In the genomic region with DNA sequence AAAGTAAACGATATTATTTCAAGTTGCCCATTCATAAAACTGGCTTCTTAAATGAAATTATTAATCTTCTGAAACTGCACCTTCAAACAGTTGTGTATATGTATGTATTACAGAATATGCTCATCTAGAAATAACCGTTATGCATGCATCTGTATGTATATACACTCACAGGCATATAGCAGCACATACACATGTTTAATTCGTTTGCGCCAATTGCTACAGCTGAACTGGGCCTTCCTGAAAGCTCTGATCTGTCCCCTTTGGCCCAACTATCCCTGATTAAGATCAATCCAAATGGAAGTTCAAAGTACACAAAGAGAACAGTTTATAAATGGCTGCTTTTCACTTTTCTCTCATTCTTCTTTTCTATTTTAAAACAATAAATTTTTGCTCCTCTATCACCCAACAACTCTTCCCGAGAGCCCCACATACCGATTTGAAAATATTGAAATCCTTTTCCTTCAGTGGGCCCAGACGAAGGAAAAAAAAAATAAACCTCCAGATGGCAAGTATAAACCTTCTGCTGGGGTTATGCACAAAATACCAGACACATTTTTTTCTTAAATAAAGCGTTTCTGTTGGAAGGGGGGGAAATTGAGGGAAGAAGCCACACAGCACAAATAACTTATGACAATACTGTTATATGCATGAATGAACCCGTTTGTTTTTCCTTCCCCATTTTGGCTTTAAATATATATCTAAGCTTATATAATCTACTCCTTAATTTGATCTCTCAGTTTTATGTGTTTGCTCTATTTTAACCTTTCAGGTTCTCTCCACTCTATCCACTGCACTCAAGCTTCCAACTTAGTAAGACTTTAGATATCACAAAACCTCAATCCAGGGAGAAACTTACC, we compare ENCODE assay signal across 8 cellular contexts.
A peak's percentile ranks its signal among the peaks of the same experiment; 100 is the strongest.
DNase-seq lines count a peak whose midpoint lies in the region; ATAC-seq and TF ChIP-seq lines count a peak whose summit lies in the region.

No MANE protein-coding gene starts in this region.

- H3K27me3 ChIP-seq in lung (ENCODE audit: control insufficient read depth, insufficient read depth) = no peaks in the 10 kb centered on the region
- no peaks in the 10 kb centered on the region for H3K27me3 ChIP-seq in upper lobe of right lung

- H3K4me1 ChIP-seq in lung (ENCODE audit: control insufficient read depth in 2 of 2, insufficient read depth in 2 of 2, low read length in 2 of 2) (peaks cover 0 to 9% of the 10 kb centered on the region in 2 donors), upper lobe of right lung (peaks cover 12% of the 10 kb centered on the region)

- H3K27ac ChIP-seq in lung (ENCODE audit: low read depth in 1 of 2, low read length in 1 of 2) (peak overlapping the region; percentile 75 to 99), upper lobe of right lung (peak overlapping the region; percentile 88)

- H3K9me3 ChIP-seq in lung (ENCODE audit: control insufficient read depth in 2 of 2, insufficient read depth in 1 of 2, low read length in 1 of 2) (no peaks in the 10 kb centered on the region), upper lobe of right lung (no peaks in the 10 kb centered on the region)

- WGBS in lung, 2 donors = 33 to 37% methylated on average over 9 of the region's 9 CpGs

- H3K27ac Mint-ChIP-seq in activated naive CD8-positive, alpha-beta T cell = no peak overlapping the region

- intact Hi-C loops in upper lobe of right lung (cut with DNase I) = no loop called here

- H3K4me3 Mint-ChIP-seq in activated T-cell treated with anti-CD3 and anti-CD28 coated beads, Interleukin-2, amount 50 U/mL, for 4 hours = peak overlapping the region; percentile 72
- peak overlapping the region; percentile 85 for H3K4me3 Mint-ChIP-seq in activated naive CD8-positive, alpha-beta T cell

- H3K4me1 Mint-ChIP-seq in activated T-cell treated with anti-CD3 and anti-CD28 coated beads, Interleukin-2, amount 50 U/mL, for 4 hours (ENCODE audit: low read depth) = peaks cover 10% of the 10 kb centered on the region
- peaks cover 14% of the 10 kb centered on the region for H3K4me1 Mint-ChIP-seq in activated naive CD8-positive, alpha-beta T cell (ENCODE audit: low read depth)

- DNase-seq in activated T-cell treated with anti-CD3 and anti-CD28 coated beads, Interleukin-2, amount 50 U/mL, for 4 hours = no peak
- DNase-seq in activated T-cell treated with anti-CD3 and anti-CD28 coated beads, Interleukin-2, amount 50 U/mL, for 1 hour = no peak
- DNase-seq in lung (ENCODE audit: low spot score) (no peak), upper lobe of right lung (no peak), glomerular visceral epithelial cell (ENCODE audit: extremely low spot score) (no peak)
- no peak for DNase-seq in stimulated activated CD4-positive, alpha-beta T cell treated with anti-CD3 and anti-CD28 coated beads, Interleukin-1b, Interleukin-23, amount 100 ng/mL, for 48 hours
- DNase-seq in activated naive CD4-positive, alpha-beta T cell treated with anti-CD3 and anti-CD28 coated beads, Interleukin-2, amount 50 U/mL, for 16 hours = no peak

- H3K36me3 Mint-ChIP-seq in activated T-cell treated with anti-CD3 and anti-CD28 coated beads, Interleukin-2, amount 50 U/mL, for 4 hours (ENCODE audit: insufficient read depth) = no peaks in the 10 kb centered on the region
- peaks cover 2% of the 10 kb centered on the region for H3K36me3 Mint-ChIP-seq in activated naive CD8-positive, alpha-beta T cell

- H3K27me3 Mint-ChIP-seq in activated T-cell treated with anti-CD3 and anti-CD28 coated beads, Interleukin-2, amount 50 U/mL, for 4 hours (ENCODE audit: low read depth) = peaks cover 35% of the 10 kb centered on the region
- peaks cover 31% of the 10 kb centered on the region for H3K27me3 Mint-ChIP-seq in activated naive CD8-positive, alpha-beta T cell

- H3K4me3 ChIP-seq in lung (no peak overlapping the region), upper lobe of right lung (peak overlapping the region; percentile 62)

- no peak for ATAC-seq in activated T-cell treated with anti-CD3 and anti-CD28 coated beads, Interleukin-2, amount 50 U/mL, for 4 hours
- ATAC-seq in lung (ENCODE audit: insufficient read depth, low FRiP score) (no peak), upper lobe of right lung (no peak)

- H3K36me3 ChIP-seq in lung (ENCODE audit: control insufficient read depth in 2 of 2, insufficient read depth in 2 of 2, low read length in 2 of 2) (no peaks in the 10 kb centered on the region), upper lobe of right lung (no peaks in the 10 kb centered on the region)

- TF ChIP-seq CTCF in lung (IDR thresholded peaks at IDR 0.05; ENCODE audit: control extremely low read depth, extremely low read depth) = no peak
- no peak for TF ChIP-seq CTCF in upper lobe of right lung (IDR thresholded peaks at IDR 0.05)

- H3K9me3 Mint-ChIP-seq in activated T-cell treated with anti-CD3 and anti-CD28 coated beads, Interleukin-2, amount 50 U/mL, for 4 hours = no peaks in the 10 kb centered on the region
- H3K9me3 Mint-ChIP-seq in activated naive CD8-positive, alpha-beta T cell (ENCODE audit: low read depth) = no peaks in the 10 kb centered on the region
